Comparison of ENCODE assay signal across 9 cellular contexts in genomic region chr3:5017953-5018531, GRCh38. TPM values are rescaled to one million over a fixed set of nuclear protein-coding genes. Genes with fewer than 3 reads are reported as not detected.
A peak's percentile ranks its signal among the peaks of the same experiment; 100 is the strongest.
DNase-seq lines count a peak whose midpoint lies in the region; ATAC-seq, FAIRE-seq and TF ChIP-seq lines count a peak whose summit lies in the region.
"Had no signal": no experiment of that assay in that cellular context is flagged by ENCODE, and none has a peak within 500 bp of the region (broad histone marks: within the 10 kb centered on the region; RNA-seq: fewer than 3 reads in every experiment).

No MANE protein-coding gene starts in this region.

- H3K79me2 ChIP-seq in K562 (ENCODE audit: control insufficient read depth, insufficient read depth, low read length): no peaks in the 10 kb centered on the region

- H3K4me3 Mint-ChIP-seq in activated CD4-positive, alpha-beta T cell treated with anti-CD3 and anti-CD28 coated beads, Interleukin-2, amount 10 ng/mL, durations not matched to agents 24 days and 14 days: no peak overlapping the region
- H3K4me3 Mint-ChIP-seq in activated CD4-positive, alpha-beta T cell treated with anti-CD3 and anti-CD28 coated beads for 36 hours: no peak overlapping the region
- H3K4me3 Mint-ChIP-seq in type B pancreatic cell: peak overlapping the region; percentile 51

- H3K4me1 Mint-ChIP-seq in activated CD4-positive, alpha-beta T cell treated with anti-CD3 and anti-CD28 coated beads, Interleukin-2, amount 10 ng/mL, durations not matched to agents 24 days and 14 days: peaks cover 83% of the 10 kb centered on the region
- peaks cover 72% of the 10 kb centered on the region for H3K4me1 Mint-ChIP-seq in activated CD4-positive, alpha-beta T cell treated with anti-CD3 and anti-CD28 coated beads for 36 hours
- H3K4me1 Mint-ChIP-seq in type B pancreatic cell (ENCODE audit: unreplicated experiment): peaks cover 31% of the 10 kb centered on the region

- H2AFZ ChIP-seq in K562 (ENCODE audit: low read depth, low read length): peak overlapping the region; percentile 41; the same call in 1 of the 2 replicates

- no peaks in the 10 kb centered on the region for H3K36me3 ChIP-seq in K562 (ENCODE audit: control insufficient read depth, insufficient read depth, low read length)

- H3K9me3 Mint-ChIP-seq in activated CD4-positive, alpha-beta T cell treated with anti-CD3 and anti-CD28 coated beads, Interleukin-2, amount 10 ng/mL, durations not matched to agents 24 days and 14 days: no peaks in the 10 kb centered on the region
- no peaks in the 10 kb centered on the region for H3K9me3 Mint-ChIP-seq in activated CD4-positive, alpha-beta T cell treated with anti-CD3 and anti-CD28 coated beads for 36 hours (ENCODE audit: low read depth)
- H3K9me3 Mint-ChIP-seq in type B pancreatic cell: no peaks in the 10 kb centered on the region

- H3K9me3 ChIP-seq in K562 (replicated peaks; ENCODE audit: control insufficient read depth, insufficient read depth, low read depth, low read length): no peaks in the 10 kb centered on the region

- intact Hi-C loops in activated CD4-positive, alpha-beta T cell treated with anti-CD3 and anti-CD28 coated beads, Interleukin-2, amount 10 ng/mL, durations not matched to agents 24 days and 14 days (cut with micrococcal nuclease): no loop called here
- intact Hi-C loops in activated CD4-positive, alpha-beta T cell treated with anti-CD3 and anti-CD28 coated beads for 36 hours (cut with DNase I, micrococcal nuclease): no loop called here
- intact Hi-C loops in K562 (cut with micrococcal nuclease) (loop anchor here (2.0 kb wide), 1 partner anchor 15 kb away; no protein-coding TSS in a partner anchor), lower leg skin (cut with DNase I; ENCODE audit: low total_unique reads) (no loop called here)

- H3K27ac ChIP-seq in K562 (ENCODE audit: extremely low read depth, low read depth, low read length): peak overlapping the region; percentile 66; the same call in 2 of the 3 replicates
- H3K27ac ChIP-seq: C4-2B had no signal

- no TSS peak for BruUV-seq in K562 (replicated peaks; lab: Mats Ljungman, UMichigan)

- CTCF ChIA-PET in activated CD4-positive, alpha-beta T cell treated with anti-CD3 and anti-CD28 coated beads for 36 hours (lab: Charles Lee): interaction anchor here (0.6 to 2.2 kb wide), 8 partner anchors 10 to 1679 kb away, joined by 3 to 11 read pairs (median 4); no protein-coding TSS in a partner anchor
- CTCF ChIA-PET in K562 (lab: Yijun Ruan, JAX; ENCODE audit: low intra/inter-chr PET ratio): no interaction called here

- H3K4me2 ChIP-seq in K562 (ENCODE audit: insufficient read depth, low read length): peak overlapping the region; percentile 13; the same call in 1 of the 2 replicates

- H3K9me1 ChIP-seq in K562 (ENCODE audit: control insufficient read depth, insufficient read depth, low read length): no peaks in the 10 kb centered on the region

- peak; percentile 32 for FAIRE-seq in K562 (lab: Jason Lieb, UNC)

- peak overlapping the region; percentile 49 to 81; a peak in 2 of 4 replicates for H3K9ac ChIP-seq in K562 (ENCODE audit: insufficient read depth in 1 of 2, low read depth in 2 of 2, low read length in 2 of 2)

- H3K27me3 ChIP-seq in K562 (ENCODE audit: control insufficient read depth in 2 of 2, insufficient read depth in 2 of 2, low read length in 2 of 2): no peaks in the 10 kb centered on the region; a peak in 1 of 5 replicates

- TF ChIP-seq RAD21 in K562 (CRISPR knock-in tag; conservative IDR thresholded peaks at IDR 0.05 in 1 of 2, IDR thresholded peaks at IDR 0.05 in 1 of 2): peak in 1 of 2 experiments; percentile 12; a peak in 1 of 4 replicates

- H4K20me1 ChIP-seq in K562 (replicated peaks; ENCODE audit: control insufficient read depth, insufficient read depth, low read length): no peaks in the 10 kb centered on the region

- no peaks in the 10 kb centered on the region for H3K27me3 Mint-ChIP-seq in activated CD4-positive, alpha-beta T cell treated with anti-CD3 and anti-CD28 coated beads, Interleukin-2, amount 10 ng/mL, durations not matched to agents 24 days and 14 days
- H3K27me3 Mint-ChIP-seq in activated CD4-positive, alpha-beta T cell treated with anti-CD3 and anti-CD28 coated beads for 36 hours: peaks cover 4% of the 10 kb centered on the region
- H3K27me3 Mint-ChIP-seq in type B pancreatic cell: peaks cover 11% of the 10 kb centered on the region

- TF ChIP-seq CTCF in K562 (IDR thresholded peaks at IDR 0.05 in 2 of 3, conservative IDR thresholded peaks at IDR 0.05 in 1 of 3; ENCODE audit: insufficient read depth in 2 of 3, low read depth in 1 of 3, low read length in 3 of 3) (no peak), lower leg skin (IDR thresholded peaks at IDR 0.05) (no peak), type B pancreatic cell (conservative IDR thresholded peaks at IDR 0.05) (no peak)

- DNase-seq in activated CD4-positive, alpha-beta T cell treated with anti-CD3 and anti-CD28 coated beads, Interleukin-2, amount 10 ng/mL, durations not matched to agents 24 days and 14 days: no peak
- no peak for DNase-seq in activated CD4-positive, alpha-beta T cell treated with anti-CD3 and anti-CD28 coated beads for 36 hours
- DNase-seq in K562 (ENCODE audit: extremely low read depth in 1 of 4, low spot score in 3 of 4) (peak; percentile 49 to 73 (median 53)), lower leg skin (ENCODE audit: low spot score in 2 of 2) (peak; percentile 88 to 94), type B pancreatic cell (ENCODE audit: extremely low spot score, unreplicated experiment) (no peak)
- DNase-seq in activated CD4-positive, alpha-beta T cell treated with anti-CD3 and anti-CD28 coated beads for 4 hours: no peak

- peaks cover 75 to 89% of the 10 kb centered on the region in 2 experiments for H3K4me1 ChIP-seq in K562 (replicated peaks in 1 of 2; ENCODE audit: control insufficient read depth in 2 of 2, insufficient read depth in 2 of 2, low read length in 2 of 2)

- peaks cover 2% of the 10 kb centered on the region for H3K36me3 Mint-ChIP-seq in activated CD4-positive, alpha-beta T cell treated with anti-CD3 and anti-CD28 coated beads, Interleukin-2, amount 10 ng/mL, durations not matched to agents 24 days and 14 days (ENCODE audit: low read depth)
- no peaks in the 10 kb centered on the region for H3K36me3 Mint-ChIP-seq in activated CD4-positive, alpha-beta T cell treated with anti-CD3 and anti-CD28 coated beads for 36 hours (ENCODE audit: low read depth)
- H3K36me3 Mint-ChIP-seq in type B pancreatic cell: no peaks in the 10 kb centered on the region

- peak; percentile 66 for TF ChIP-seq EP300 in K562 (IDR thresholded peaks at IDR 0.05; ENCODE audit: low read length)

- TF ChIP-seq POLR2A in K562 (conservative IDR thresholded peaks at IDR 0.05) (no peak), lower leg skin (IDR thresholded peaks at IDR 0.05) (no peak)

- H3K4me3 ChIP-seq in K562: no peak overlapping the region
- H3K4me3 ChIP-seq in lower leg skin (ENCODE audit: low read depth, poor library complexity, severe bottlenecking): no peak overlapping the region

- H3K27ac Mint-ChIP-seq in activated CD4-positive, alpha-beta T cell treated with anti-CD3 and anti-CD28 coated beads, Interleukin-2, amount 10 ng/mL, durations not matched to agents 24 days and 14 days: peak overlapping the region; percentile 77
- no peak overlapping the region for H3K27ac Mint-ChIP-seq in activated CD4-positive, alpha-beta T cell treated with anti-CD3 and anti-CD28 coated beads for 36 hours
- H3K27ac Mint-ChIP-seq in type B pancreatic cell: peak overlapping the region; percentile 89

- no peak for ATAC-seq in activated CD4-positive, alpha-beta T cell treated with anti-CD3 and anti-CD28 coated beads for 36 hours
- ATAC-seq in K562 (peak; percentile 54), HG02840 (IDR thresholded peaks at IDR 0.05; ENCODE audit: low FRiP score, unreplicated experiment) (no peak), HG03159 (IDR thresholded peaks at IDR 0.05; ENCODE audit: unreplicated experiment) (no peak)

- in situ Hi-C loops in K562 (cut with MboI): loop anchor here (5.0 kb wide), 1 partner anchor 36 kb away; no protein-coding TSS in a partner anchor

- 28% methylated on average over 8 of the region's 8 CpGs for WGBS in K562 (ENCODE audit: insufficient coverage, low coverage, missing lambda C conversion rate)
- WGBS in lower leg skin, 2 donors: 22 to 28% methylated on average over 8 of the region's 8 CpGs

- POLR2A ChIA-PET in activated CD4-positive, alpha-beta T cell treated with anti-CD3 and anti-CD28 coated beads for 36 hours (lab: Charles Lee): no interaction called here
- POLR2A ChIA-PET in K562 (lab: Yijun Ruan, JAX): interaction anchor here (0.5 to 3.1 kb wide), 11 partner anchors 9 to 543 kb away, joined by 3 to 38 read pairs (median 3); no protein-coding TSS in a partner anchor

TF ChIP-seq in K562, 482 proteins besides CTCF, POLR2A, EP300 and RAD21 (continues in another document):
- TF ChIP-seq TEAD1 (CRISPR knock-in tag; IDR thresholded peaks at IDR 0.05) (peak in 1 of 2 experiments; percentile 11; a peak in 1 of 4 replicates), ZFP30 (CRISPR knock-in tag; IDR thresholded peaks at IDR 0.05; ENCODE audit: borderline replicate concordance) (no peak), RFX1 (IDR thresholded peaks at IDR 0.05) (no peak)

RNA-seq across cellular contexts. Expression of gene BHLHE40, which starts 38.8 kb away (rescaled TPM):
- 368 and 375 TPM in 2 replicates for total RNA-seq in activated CD4-positive, alpha-beta T cell treated with anti-CD3 and anti-CD28 coated beads, Interleukin-2, amount 10 ng/mL, durations not matched to agents 24 days and 14 days
- 100 to 1,000 TPM; 258 to 273 TPM for total RNA-seq in activated CD4-positive, alpha-beta T cell treated with anti-CD3 and anti-CD28 coated beads for 36 hours
- 81.5 and 114 TPM in 2 replicates for total RNA-seq in K562 (2011; cell fraction: chromatin; rRNA removed; ENCODE audit: low replicate concordance)
- 100 and 103 TPM in 2 replicates for total RNA-seq in K562 (2011; cell fraction: nucleolus; rRNA removed)
- 92.4 and 99.8 TPM in 2 replicates for total RNA-seq in K562 (2011; cell fraction: nucleoplasm; rRNA removed)
- total RNA-seq in K562 (2014; rRNA removed): 38.7 and 44.5 TPM in 2 replicates
- total RNA-seq in K562 (2014; rRNA removed; fragmentation: Illumina TruSeq; extraction: Trizol): 19.4 and 20.6 TPM in 2 replicates
- total RNA-seq in K562 (2015; rRNA removed; fragmentation: Illumina TruSeq; extraction: Trizol): 27.7 and 27.8 TPM in 2 replicates
- 47.5 and 51.8 TPM in 2 replicates for total RNA-seq in K562 (2021)
- 83.9 and 105 TPM in 2 replicates for polyA plus RNA-seq in K562 (2011; rRNA removed)
- 72.3 and 73.7 TPM in 2 replicates for polyA plus RNA-seq in K562 (2011; cell fraction: cytosol; rRNA removed)
- 144 and 202 TPM in 2 replicates for polyA plus RNA-seq in K562 (2011; cell fraction: nucleus; rRNA removed)
- 98.8 and 122 TPM in 2 replicates for polyA plus RNA-seq in K562 (2012)
- 49.6 and 57.8 TPM in 2 replicates for polyA plus RNA-seq in K562 (2014; fragmentation: Illumina TruSeq; extraction: Trizol)
- polyA plus RNA-seq in K562 (2014; fragmentation: Nextera tagmentation; extraction: Ambion mirVana): 10 to 100 TPM; 12.0 to 24.3 TPM
- 30.9 and 31.4 TPM in 2 replicates for polyA plus RNA-seq in K562 (2014; rRNA removed)
- polyA minus RNA-seq in K562 (2011; rRNA and poly(A)+ RNA removed): 76.2 and 78.0 TPM in 2 replicates
- 70.7 and 90.6 TPM in 2 replicates for polyA minus RNA-seq in K562 (2011; cell fraction: cytosol; rRNA and poly(A)+ RNA removed)
- 122 and 139 TPM in 2 replicates for polyA minus RNA-seq in K562 (2011; cell fraction: nucleus; rRNA and poly(A)+ RNA removed)
- 100 to 1,000 TPM in 3 of 4 donors, 10 to 100 TPM in 1; 69.9 to 178 (median 143) TPM for total RNA-seq in lower leg skin
- total RNA-seq in type B pancreatic cell (ENCODE audit: low replicate concordance): 13.6 and 40.5 TPM in 2 replicates

Comparison
In these comparisons a context has a peak if more than half of its experiments do, and no peak if none do; other contexts are left out.
1. DNase-seq: peak in K562 (4 of 4) and lower leg skin (2 of 2); none in activated CD4-positive, alpha-beta T cell treated with anti-CD3 and anti-CD28 coated beads, Interleukin-2, amount 10 ng/mL, durations not matched to agents 24 days and 14 days (single experiment), activated CD4-positive, alpha-beta T cell treated with anti-CD3 and anti-CD28 coated beads for 36 hours (single experiment), type B pancreatic cell (single experiment) and activated CD4-positive, alpha-beta T cell treated with anti-CD3 and anti-CD28 coated beads for 4 hours (0 of 2).